ENCODE assay signal across 8 cellular contexts in the genomic region with DNA sequence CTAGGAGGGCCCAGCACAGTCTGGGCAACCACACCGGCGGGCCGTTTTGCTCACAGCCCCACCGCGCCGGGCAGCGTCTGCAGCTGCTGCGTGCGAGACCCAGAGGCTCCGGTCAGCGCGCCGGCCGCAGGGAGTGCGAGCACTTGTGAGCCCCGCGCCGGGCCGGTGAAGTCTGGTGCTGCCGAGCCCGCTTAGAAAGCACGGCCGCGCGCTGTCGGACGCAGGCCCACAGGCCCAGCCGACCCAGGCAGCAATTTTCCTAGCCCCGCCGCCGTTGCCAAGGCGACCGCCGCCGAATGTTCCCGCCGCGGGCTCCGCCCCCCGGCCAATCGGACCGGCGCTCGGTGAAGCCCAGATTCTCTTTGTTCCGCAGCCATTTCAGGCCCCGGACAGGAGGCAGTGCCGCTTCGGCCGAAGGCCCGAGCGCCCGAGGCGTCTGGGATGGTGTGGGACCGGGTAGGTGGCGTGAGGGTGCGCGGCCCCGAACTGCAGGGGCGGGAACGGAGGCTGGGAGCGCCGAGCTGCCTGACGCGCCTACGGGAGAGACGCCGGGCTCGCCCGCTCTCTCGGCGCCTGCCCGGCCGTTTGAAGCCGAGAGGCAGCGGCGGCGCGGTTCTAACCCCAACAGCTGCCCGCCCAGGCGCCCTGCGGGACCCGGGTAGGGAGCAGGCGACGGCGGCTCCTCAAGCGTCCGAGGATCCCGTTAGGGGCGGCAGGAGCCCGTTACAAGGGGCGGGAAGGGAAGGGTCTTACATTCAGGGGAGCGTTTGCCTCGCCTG. TPM values are rescaled to one million over a fixed set of nuclear protein-coding genes. Genes with fewer than 3 reads are reported as not detected.
DNase-seq lines count a peak whose midpoint lies in the region; ATAC-seq, FAIRE-seq and TF ChIP-seq lines count a peak whose summit lies in the region.

A gene (plus strand): TSS at position 365 of the 779 bp plus-strand sequence. CDS start 77 bp downstream, at position 442.

- no peaks in the 10 kb centered on the region for H3K36me3 Mint-ChIP-seq in T-helper 2 cell treated with Interferon-gamma antibody and Interleukin-4, amounts not matched to agents 5 μg/mL and 100 μg/mL, for 36 hours (ENCODE audit: low read depth)

- intact Hi-C loops in ascending aorta (cut with DNase I), result loop anchor here (1.0 to 5.0 kb wide), 5 partner anchors 22 to 449 kb away; no protein-coding TSS in a partner anchor
- intact Hi-C loops in right cardiac atrium (cut with DNase I), result loop anchor here in 3 of 4 donors (2.0 to 10.0 kb wide), 4 partner anchors 204 to 452 kb away; no protein-coding TSS in a partner anchor

- H3K4me1 Mint-ChIP-seq in T-helper 2 cell treated with Interferon-gamma antibody and Interleukin-4, amounts not matched to agents 5 μg/mL and 100 μg/mL, for 36 hours (ENCODE audit: low read depth), result peaks cover 12% of the 10 kb centered on the region

- TF ChIP-seq CTCF in GM13977 (IDR thresholded peaks at IDR 0.05; ENCODE audit: extremely low read depth, insufficient read depth, missing control alignments), result no peak
- TF ChIP-seq CTCF in ascending aorta (IDR thresholded peaks at IDR 0.05), result no peak

- peak within 1 kb of the TSS; percentile 77 to 89 for H3K4me3 ChIP-seq in ascending aorta
- peak within 1 kb of the TSS; percentile 86 for H3K4me3 ChIP-seq in right cardiac atrium (ENCODE audit: low read length)

- WGBS in right cardiac atrium, result under 1% methylated on average over 93 of the region's 93 CpGs

- peak; percentile 92 for DNase-seq in GM13977 (ENCODE audit: low spot score)
- DNase-seq in NCI-H146 (lab: John Stamatoyannopoulos, UW), result peak; percentile 99
- DNase-seq in T-helper 2 cell treated with Interferon-gamma antibody and Interleukin-4, amounts not matched to agents 5 μg/mL and 100 μg/mL, for 36 hours (ENCODE audit: low spot score), result peak; percentile 87
- DNase-seq in ascending aorta (ENCODE audit: low spot score in 2 of 2), result peak; percentile 69 to 95
- peak; percentile 95 to 98 (median 98) for DNase-seq in right cardiac atrium
- DNase-seq in pulmonary artery endothelial cell (ENCODE audit: low read depth, low spot score), result peak; percentile 70
- peak; percentile 92 for DNase-seq in urothelium cell line (ENCODE audit: low spot score)

- H3K27ac ChIP-seq in ascending aorta (peak within 1 kb of the TSS; percentile 98 to 99), right cardiac atrium (ENCODE audit: low read length) (peak within 1 kb of the TSS; percentile 99)

- H3K4me3 Mint-ChIP-seq in T-helper 2 cell treated with Interferon-gamma antibody and Interleukin-4, amounts not matched to agents 5 μg/mL and 100 μg/mL, for 36 hours, result peak within 1 kb of the TSS; percentile 89

- peak within 1 kb of the TSS; percentile 53 for H3K27ac Mint-ChIP-seq in T-helper 2 cell treated with Interferon-gamma antibody and Interleukin-4, amounts not matched to agents 5 μg/mL and 100 μg/mL, for 36 hours

- H3K9me3 ChIP-seq in ascending aorta (peaks cover 0 to 1% of the 10 kb centered on the region in 2 donors), right cardiac atrium (ENCODE audit: control insufficient read depth, low read length) (no peaks in the 10 kb centered on the region)

- ATAC-seq in HG02798 (IDR thresholded peaks at IDR 0.05; ENCODE audit: poor library complexity, unreplicated experiment) (peak; percentile 86), right cardiac atrium (peak; percentile 98)

- peaks cover 18% of the 10 kb centered on the region for H3K27me3 Mint-ChIP-seq in T-helper 2 cell treated with Interferon-gamma antibody and Interleukin-4, amounts not matched to agents 5 μg/mL and 100 μg/mL, for 36 hours (ENCODE audit: low read depth)

- no peaks in the 10 kb centered on the region for H3K9me3 Mint-ChIP-seq in T-helper 2 cell treated with Interferon-gamma antibody and Interleukin-4, amounts not matched to agents 5 μg/mL and 100 μg/mL, for 36 hours

- H3K36me3 ChIP-seq in ascending aorta, result no peaks in the 10 kb centered on the region

- H3K27me3 ChIP-seq in ascending aorta (no peaks in the 10 kb centered on the region), right cardiac atrium (ENCODE audit: control insufficient read depth, insufficient read depth) (no peaks in the 10 kb centered on the region)

- peak; percentile 68 for FAIRE-seq in urothelium cell line (lab: Jason Lieb, UNC)

- in situ Hi-C loops in GM13977 (cut with MboI; ENCODE audit: low pct_unique_long_range_greater_than_20kb, low sequenced_read_pairs, unreplicated experiment), result loop anchor here (25.0 kb wide), 2 partner anchors 204 to 454 kb away; no protein-coding TSS in a partner anchor

- H3K4me1 ChIP-seq in ascending aorta (peaks cover 0 to 14% of the 10 kb centered on the region in 2 donors), right cardiac atrium (ENCODE audit: control insufficient read depth, insufficient read depth, low read length) (no peaks in the 10 kb centered on the region)

RNA-seq across cellular contexts. Expression of the gene that starts here (rescaled TPM):
- 48.5 TPM for total RNA-seq in ascending aorta
- total RNA-seq in right cardiac atrium, result 10 to 100 TPM; 68.2 to 73.8 (median 71.6) TPM
- 11.3 TPM for polyA plus RNA-seq in right cardiac atrium
- 576 and 787 TPM in 2 replicates for total RNA-seq in pulmonary artery endothelial cell

Comparison
In these comparisons a context has a peak if more than half of its experiments do, and no peak if none do; other contexts are left out.
1. Peak in every context shown above with its lines: DNase-seq, ATAC-seq, H3K4me3 ChIP-seq and H3K27ac ChIP-seq.